Comparison of ENCODE assay signal across 11 cellular contexts in the genomic region with DNA sequence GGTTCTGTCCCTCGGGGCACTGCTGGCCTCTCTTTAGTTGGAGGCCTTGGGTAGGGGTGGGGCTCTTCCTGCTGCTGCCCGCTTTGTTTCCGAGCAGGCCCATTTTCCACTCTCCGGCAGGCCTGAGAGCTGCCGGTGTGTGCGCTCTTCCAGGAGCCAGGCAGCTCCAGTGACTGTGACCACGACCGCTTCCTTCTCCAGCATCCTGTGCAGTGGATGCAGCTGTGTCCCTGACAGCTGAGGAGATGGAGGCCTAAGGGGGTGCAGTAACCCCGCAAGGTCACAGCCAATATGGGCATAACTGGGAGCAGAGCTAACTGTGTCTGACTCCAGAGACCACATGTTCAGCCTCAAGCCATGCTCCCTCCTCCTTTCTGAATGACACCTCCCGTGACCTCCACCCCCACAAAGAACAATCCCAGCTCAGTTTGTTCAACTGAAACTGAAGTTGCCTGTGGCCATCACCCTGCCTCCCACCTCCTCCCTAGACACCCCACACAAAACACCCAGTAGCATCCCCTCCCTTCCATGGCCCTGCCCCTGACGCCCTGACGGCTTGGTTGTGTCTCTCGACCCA.
DNase-seq lines count a peak whose midpoint lies in the region; ATAC-seq and TF ChIP-seq lines count a peak whose summit lies in the region.
"Had no signal": no experiment of that assay in that cellular context is flagged by ENCODE, and none has a peak within 500 bp of the region (broad histone marks: within the 10 kb centered on the region; RNA-seq: fewer than 3 reads in every experiment).

No MANE protein-coding gene starts in this region.

- H3K4me1 ChIP-seq in HEK293 (ENCODE audit: control insufficient read depth, insufficient read depth, low read length): no peaks in the 10 kb centered on the region

- CTCF ChIA-PET in HEK293 (lab: Yijun Ruan, JAX): interaction anchor here (0.6 to 4.6 kb wide), 12 partner anchors 12 to 675 kb away, joined by 3 to 56 read pairs (median 5); no protein-coding TSS in a partner anchor

- TF ChIP-seq CTCF in HEK293 (tag by site-specific recombination; IDR thresholded peaks at IDR 0.05): no peak

- H3K27ac ChIP-seq in HEK293 (ENCODE audit: extremely low read depth, low read depth, low read length) (no peak overlapping the region), skin epidermis (peak overlapping the region in 13 of 21 experiments; percentile 33 to 81 (median 59))

- ATAC-seq in HG03432 (IDR thresholded peaks at IDR 0.05; ENCODE audit: unreplicated experiment) (no peak), GM19452 (IDR thresholded peaks at IDR 0.05; ENCODE audit: unreplicated experiment) (no peak)

- H3K4me3 ChIP-seq in HEK293 (ENCODE audit: low read depth, low read length) (no peak overlapping the region), skin epidermis (no peak overlapping the region)

- H3K36me3 ChIP-seq in HEK293 (ENCODE audit: control insufficient read depth in 2 of 2, insufficient read depth in 1 of 2, low read length in 2 of 2): peaks cover 0 to 58% of the 10 kb centered on the region in 2 experiments; a peak in 1 of 3 replicates

- POLR2A ChIA-PET in HEK293 (lab: Yijun Ruan, JAX): interaction anchor here (0.5 to 1.3 kb wide), 2 partner anchors 9 to 539 kb away, joined by 3 to 4 read pairs; no protein-coding TSS in a partner anchor

- no peaks in the 10 kb centered on the region for H3K9me3 ChIP-seq in HEK293 (ENCODE audit: control insufficient read depth, insufficient read depth, low read depth, low read length)

- DNase-seq in astrocyte of the hippocampus (ENCODE audit: low read depth, low spot score) (peak; percentile 25), kidney tubule cell (ENCODE audit: low spot score) (peak; percentile 52), NCI-H524 (lab: John Stamatoyannopoulos, UW) (no peak), NCI-H748 treated with DMSO at 0.1 percent for 48 hours (lab: John Stamatoyannopoulos, UW) (no peak)
- DNase-seq: NCI-H1092; SHP77 treated with DMSO at 0.1 percent for 48 hours; stimulated activated naive CD8-positive, alpha-beta T cell treated with anti-CD3 and anti-CD28 coated beads, Interleukin-15, amount 100 ng/mL, for 72 hours had no signal

TF ChIP-seq in HEK293, 187 proteins besides CTCF, POLR2A, EP300 and RAD21:
- TF ChIP-seq ZNF202 (tag by site-specific recombination; IDR thresholded peaks at IDR 0.05; ENCODE audit: borderline replicate concordance): no peak
- peak; percentile 96 for TF ChIP-seq EGR2 (tag by site-specific recombination; IDR thresholded peaks at IDR 0.05; ENCODE audit: low read depth)
- TF ChIP-seq ZNF510 (tag by site-specific recombination; IDR thresholded peaks at IDR 0.05; ENCODE audit: insufficient replicate concordance): no peak
- no peak for TF ChIP-seq ZNF248 (tag by site-specific recombination; IDR thresholded peaks at IDR 0.05)
- TF ChIP-seq, protein P1, sequence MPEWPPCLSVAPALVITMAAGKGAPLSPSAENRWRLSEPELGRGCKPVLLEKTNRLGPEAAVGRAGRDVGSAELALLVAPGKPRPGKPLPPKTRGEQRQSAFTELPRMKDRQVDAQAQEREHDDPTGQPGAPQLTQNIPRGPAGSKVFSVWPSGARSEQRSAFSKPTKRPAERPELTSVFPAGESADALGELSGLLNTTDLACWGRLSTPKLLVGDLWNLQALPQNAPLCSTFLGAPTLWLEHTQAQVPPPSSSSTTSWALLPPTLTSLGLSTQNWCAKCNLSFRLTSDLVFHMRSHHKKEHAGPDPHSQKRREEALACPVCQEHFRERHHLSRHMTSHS (tag by site-specific recombination; IDR thresholded peaks at IDR 0.05): no peak
- peak; percentile 86 for TF ChIP-seq ZFHX2 (tag by site-specific recombination; conservative IDR thresholded peaks at IDR 0.05)
- TF ChIP-seq ZNF658 (tag by site-specific recombination; IDR thresholded peaks at IDR 0.05): no peak

Comparison
In these comparisons a context has a peak if more than half of its experiments do, and no peak if none do; other contexts are left out.
1. DNase-seq: peak in astrocyte of the hippocampus (single experiment) and kidney tubule cell (single experiment); none in NCI-H524 (0 of 2) and NCI-H748 treated with DMSO at 0.1 percent for 48 hours (single experiment).